In the genomic region with DNA sequence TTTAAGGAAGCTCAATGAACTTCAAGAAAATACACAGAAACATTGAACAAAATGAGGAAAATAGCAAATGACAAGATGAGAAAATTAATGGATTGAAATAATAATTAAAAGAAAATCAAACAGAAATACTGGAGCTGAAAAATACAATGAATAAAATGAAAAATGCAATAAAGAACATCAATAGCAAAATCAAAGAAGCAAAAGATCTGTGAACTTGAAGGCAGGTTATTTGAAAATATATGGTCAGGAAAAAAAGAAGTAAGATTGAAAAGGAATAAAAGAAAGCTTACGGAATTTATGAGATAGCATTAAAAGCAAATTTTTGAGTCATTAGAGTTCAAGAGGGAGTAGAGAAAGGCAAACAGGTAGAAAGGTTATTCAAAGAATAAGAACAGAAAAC, we compare ENCODE assay signal across 1 cellular context.
TF ChIP-seq lines count a peak whose summit lies in the region.

No MANE protein-coding gene starts in this region.

TF ChIP-seq in GM12878, 131 proteins besides CTCF, POLR2A, EP300 and RAD21 (continued from another document):
- TF ChIP-seq, protein P1, sequence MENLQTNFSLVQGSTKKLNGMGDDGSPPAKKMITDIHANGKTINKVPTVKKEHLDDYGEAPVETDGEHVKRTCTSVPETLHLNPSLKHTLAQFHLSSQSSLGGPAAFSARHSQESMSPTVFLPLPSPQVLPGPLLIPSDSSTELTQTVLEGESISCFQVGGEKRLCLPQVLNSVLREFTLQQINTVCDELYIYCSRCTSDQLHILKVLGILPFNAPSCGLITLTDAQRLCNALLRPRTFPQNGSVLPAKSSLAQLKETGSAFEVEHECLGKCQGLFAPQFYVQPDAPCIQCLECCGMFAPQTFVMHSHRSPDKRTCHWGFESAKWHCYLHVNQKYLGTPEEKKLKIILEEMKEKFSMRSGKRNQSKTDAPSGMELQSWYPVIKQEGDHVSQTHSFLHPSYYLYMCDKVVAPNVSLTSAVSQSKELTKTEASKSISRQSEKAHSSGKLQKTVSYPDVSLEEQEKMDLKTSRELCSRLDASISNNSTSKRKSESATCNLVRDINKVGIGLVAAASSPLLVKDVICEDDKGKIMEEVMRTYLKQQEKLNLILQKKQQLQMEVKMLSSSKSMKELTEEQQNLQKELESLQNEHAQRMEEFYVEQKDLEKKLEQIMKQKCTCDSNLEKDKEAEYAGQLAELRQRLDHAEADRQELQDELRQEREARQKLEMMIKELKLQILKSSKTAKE (IDR thresholded peaks at IDR 0.05; ENCODE audit: low read depth, poor library complexity, severe bottlenecking) = no peak
- TF ChIP-seq SIX5 (IDR thresholded peaks at IDR 0.05; ENCODE audit: low read depth, low read length, severe bottlenecking) = no peak
TF ChIP-seq in GM12878: peak in this region for 2.
